Comparison of ENCODE assay signal across 15 cellular contexts in genomic region chr17:75815399-75815798, GRCh38. TPM values are rescaled to one million over a fixed set of nuclear protein-coding genes. Genes with fewer than 3 reads are reported as not detected.
DNase-seq lines count a peak whose midpoint lies in the region; ATAC-seq, FAIRE-seq and TF ChIP-seq lines count a peak whose summit lies in the region.
"Had no signal": no experiment of that assay in that cellular context is flagged by ENCODE, and none has a peak within 500 bp of the region (broad histone marks: within the 10 kb centered on the region; RNA-seq: fewer than 3 reads in every experiment).

No MANE protein-coding gene starts in this region.

- H3K79me2 ChIP-seq in PC-3 (ENCODE audit: low read length): no peaks in the 10 kb centered on the region
- H3K79me2 ChIP-seq in endothelial cell of umbilical vein (ENCODE audit: control insufficient read depth, insufficient read depth, low read length): no peaks in the 10 kb centered on the region
- no peaks in the 10 kb centered on the region for H3K79me2 ChIP-seq in smooth muscle cell (ENCODE audit: low read depth)

- no peak for ATAC-seq in PC-3
- ATAC-seq: Right ventricle myocardium inferior had no signal

- H3K4me2 ChIP-seq in PC-3 (ENCODE audit: low read length) (peak overlapping the region; percentile 21), endothelial cell of umbilical vein (ENCODE audit: insufficient read depth, low read length) (no peak overlapping the region), smooth muscle cell (no peak overlapping the region)
- H3K4me2 ChIP-seq: BLaER1 treated with 17β-estradiol and CSF1 and Interleukin-3, amounts not matched to agents 10 nM and 100 nM had no signal

- H3K4me1 ChIP-seq in HEK293 (ENCODE audit: control insufficient read depth, insufficient read depth, low read length): no peaks in the 10 kb centered on the region
- peaks cover 12% of the 10 kb centered on the region for H3K4me1 ChIP-seq in PC-3 (ENCODE audit: insufficient read depth, low read length)
- peaks cover 6% of the 10 kb centered on the region for H3K4me1 ChIP-seq in endothelial cell of umbilical vein (ENCODE audit: control insufficient read depth, extremely low read depth, insufficient read depth, low read length)
- no peaks in the 10 kb centered on the region for H3K4me1 ChIP-seq in smooth muscle cell (ENCODE audit: low read depth)
- H3K4me1 ChIP-seq: BLaER1 treated with 17β-estradiol and CSF1 and Interleukin-3, amounts not matched to agents 10 nM and 100 nM had no signal

- DNase-seq in PC-3: no peak
- DNase-seq in endothelial cell of umbilical vein (ENCODE audit: low read depth, low spot score): no peak
- no peak for DNase-seq in smooth muscle cell (lab: John Stamatoyannopoulos, UW; ENCODE audit: unreplicated experiment)
- DNase-seq in NCI-H1092 treated with DMSO at 0.1 percent for 48 hours (lab: John Stamatoyannopoulos, UW): no peak
- DNase-seq in mesenteric fat pad (ENCODE audit: low spot score): no peak
- no peak for DNase-seq in MV-4-11 (lab: John Stamatoyannopoulos, UW)
- DNase-seq: DMS 273 treated with DMSO at 0.1 percent for 48 hours, KBM-7, NCI-H1105, NCI-H1694 treated with DMSO at 0.1 percent for 48 hours, NCI-H446 had no signal

- CTCF ChIA-PET in HEK293 (lab: Yijun Ruan, JAX) (interaction anchor here (0.6 to 3.9 kb wide), 8 partner anchors 10 to 32 kb away, joined by 3 to 23 read pairs (median 4); no protein-coding TSS in a partner anchor), PC-3 (lab: Charles Lee) (interaction anchor here (0.6 to 0.9 kb wide), 2 partner anchors 15 to 40 kb away, joined by 3 read pairs; no protein-coding TSS in a partner anchor), endothelial cell of umbilical vein (lab: Charles Lee) (interaction anchor here (0.9 to 2.2 kb wide), 16 partner anchors 9 to 464 kb away, joined by 3 to 13 read pairs (median 3); partner anchors contain the start of genes ACOX1, GALK1, TEN1 and TRIM47)

- H2AFZ ChIP-seq in PC-3 (ENCODE audit: low read length) (peak overlapping the region; percentile 60), endothelial cell of umbilical vein (ENCODE audit: low read depth, low read length) (no peak overlapping the region), smooth muscle cell (ENCODE audit: low read depth) (no peak overlapping the region)
- H2AFZ ChIP-seq: PC-9 had no signal

- no peaks in the 10 kb centered on the region for H3K9me1 ChIP-seq in endothelial cell of umbilical vein (replicated peaks; ENCODE audit: control insufficient read depth, extremely low read depth, insufficient read depth, low read length)

- POLR2A ChIA-PET in HEK293 (lab: Yijun Ruan, JAX): interaction anchor here (0.9 to 1.7 kb wide), 3 partner anchors 11 to 35 kb away, joined by 5 to 8 read pairs (median 8); no protein-coding TSS in a partner anchor
- POLR2A ChIA-PET in PC-3 (lab: Charles Lee; ENCODE audit: unreplicated experiment): no interaction called here
- POLR2A ChIA-PET in endothelial cell of umbilical vein (lab: Charles Lee): interaction anchor here (2.2 kb wide), 1 partner anchor 35 kb away, joined by 13 read pairs; a partner anchor contains a TSS

- BruUV-seq in PC-3 (replicated peaks; lab: Mats Ljungman, UMichigan) (no TSS peak), endothelial cell of umbilical vein (replicated peaks; lab: Mats Ljungman, UMichigan) (no TSS peak)

- TF ChIP-seq CTCF in HEK293 (tag by site-specific recombination; IDR thresholded peaks at IDR 0.05) (no peak), PC-3 (conservative IDR thresholded peaks at IDR 0.05; ENCODE audit: low read depth, low read length) (no peak), endothelial cell of umbilical vein (IDR thresholded peaks at IDR 0.05; ENCODE audit: extremely low read depth in 1 of 2, insufficient read depth in 1 of 2, low read depth in 1 of 2, low read length in 2 of 2) (no peak), smooth muscle cell (IDR thresholded peaks at IDR 0.05; ENCODE audit: borderline replicate concordance, insufficient read depth, poor library complexity, severe bottlenecking) (no peak)

- H3K9me3 ChIP-seq in HEK293 (ENCODE audit: control insufficient read depth, insufficient read depth, low read depth, low read length): no peaks in the 10 kb centered on the region
- H3K9me3 ChIP-seq in PC-3 (ENCODE audit: low read length): no peaks in the 10 kb centered on the region
- H3K9me3 ChIP-seq in endothelial cell of umbilical vein (replicated peaks; ENCODE audit: control insufficient read depth, insufficient read depth, low read length): no peaks in the 10 kb centered on the region
- no peaks in the 10 kb centered on the region for H3K9me3 ChIP-seq in smooth muscle cell (replicated peaks; ENCODE audit: low read depth)
- H3K9me3 ChIP-seq: BLaER1 treated with 17β-estradiol and CSF1 and Interleukin-3, amounts not matched to agents 10 nM and 100 nM had no signal

- 99% methylated on average over 3 of the region's 3 CpGs for WGBS in smooth muscle cell (ENCODE audit: low lambda C conversion rate)

- no peaks in the 10 kb centered on the region for H3K9me2 ChIP-seq in PC-3 (replicated peaks; ENCODE audit: low read length)

- no peak for FAIRE-seq in endothelial cell of umbilical vein (lab: Jason Lieb, UNC)

- H3K4me3 ChIP-seq in HEK293 (ENCODE audit: low read depth, low read length) (no peak overlapping the region), PC-3 (ENCODE audit: low read length) (no peak overlapping the region), endothelial cell of umbilical vein (replicated peaks in 1 of 3; ENCODE audit: insufficient read depth in 1 of 3, low read depth in 1 of 3, low read length in 3 of 3) (no peak overlapping the region), smooth muscle cell (no peak overlapping the region)
- H3K4me3 ChIP-seq: BLaER1 treated with 17β-estradiol and CSF1 and Interleukin-3, amounts not matched to agents 10 nM and 100 nM; PC-9 had no signal

- H4K20me1 ChIP-seq in PC-3 (ENCODE audit: low read length) (no peaks in the 10 kb centered on the region), endothelial cell of umbilical vein (replicated peaks; ENCODE audit: control insufficient read depth, extremely low read depth, insufficient read depth, low read length) (no peaks in the 10 kb centered on the region), smooth muscle cell (ENCODE audit: low read depth) (peaks cover 6% of the 10 kb centered on the region)

- H3K9ac ChIP-seq in PC-3 (ENCODE audit: low read length): peak overlapping the region; percentile 43
- H3K9ac ChIP-seq in endothelial cell of umbilical vein (replicated peaks; ENCODE audit: extremely low read depth, insufficient read depth, low read length): no peak overlapping the region
- no peak overlapping the region for H3K9ac ChIP-seq in smooth muscle cell (ENCODE audit: low read depth)
- H3K9ac ChIP-seq: BLaER1 treated with 17β-estradiol and CSF1 and Interleukin-3, amounts not matched to agents 10 nM and 100 nM had no signal

- TF ChIP-seq POLR2A in endothelial cell of umbilical vein (IDR thresholded peaks at IDR 0.05; ENCODE audit: low read depth, low read length): no peak

- no peaks in the 10 kb centered on the region for H3F3A ChIP-seq in PC-3 (ENCODE audit: low read length, unreplicated experiment)
- H3F3A ChIP-seq in smooth muscle cell (ENCODE audit: low read depth): no peaks in the 10 kb centered on the region

- peaks cover 40 to 96% of the 10 kb centered on the region in 2 experiments for H3K36me3 ChIP-seq in HEK293 (ENCODE audit: control insufficient read depth in 2 of 2, insufficient read depth in 1 of 2, low read length in 2 of 2)
- peaks cover 7% of the 10 kb centered on the region; the same call in 1 of the 2 replicates for H3K36me3 ChIP-seq in PC-3 (ENCODE audit: low read depth, low read length)
- H3K36me3 ChIP-seq in endothelial cell of umbilical vein (ENCODE audit: control insufficient read depth in 2 of 2, extremely low read depth in 1 of 2, insufficient read depth in 2 of 2, low read length in 2 of 2): peaks cover 0 to 50% of the 10 kb centered on the region in 2 experiments
- H3K36me3 ChIP-seq in smooth muscle cell (ENCODE audit: low read depth): no peaks in the 10 kb centered on the region

- H3K27me3 ChIP-seq in PC-3 (ENCODE audit: low read length) (no peaks in the 10 kb centered on the region), endothelial cell of umbilical vein (ENCODE audit: control insufficient read depth in 2 of 2, insufficient read depth in 2 of 2, low read length in 2 of 2) (no peaks in the 10 kb centered on the region), smooth muscle cell (ENCODE audit: low read depth) (no peaks in the 10 kb centered on the region)
- H3K27me3 ChIP-seq: BLaER1 treated with 17β-estradiol and CSF1 and Interleukin-3, amounts not matched to agents 10 nM and 100 nM had no signal

- intact Hi-C loops in PC-3 (cut with micrococcal nuclease) (loop anchor here (2.0 kb wide), 1 partner anchor 29 kb away; no protein-coding TSS in a partner anchor), endothelial cell of umbilical vein (cut with micrococcal nuclease) (no loop called here)

- H3K27ac ChIP-seq in HEK293 (ENCODE audit: extremely low read depth, low read depth, low read length) (no peak overlapping the region), PC-3 (ENCODE audit: low read length) (peak overlapping the region; percentile 63), endothelial cell of umbilical vein (ENCODE audit: insufficient read depth, low read depth, low read length) (peak overlapping the region; percentile 22), smooth muscle cell (ENCODE audit: low read depth) (peak overlapping the region; percentile 44)
- H3K27ac ChIP-seq: BLaER1 treated with 17β-estradiol and CSF1 and Interleukin-3, amounts not matched to agents 10 nM and 100 nM; PC-9 had no signal

- dilution Hi-C loops in endothelial cell of umbilical vein (cut with MboI; ENCODE audit: extremely low pct_ligation_motif_present, low sequenced_read_pairs): no loop called here

RNA-seq across cellular contexts. Expression of gene UNC13D, which starts 28.8 kb away (rescaled TPM):
- total RNA-seq in PC-3 (2014; rRNA removed) (43.9 and 53.8 TPM in 2 replicates), endothelial cell of umbilical vein (7.1 and 14.9 TPM in 2 replicates), smooth muscle cell (4.5 TPM in 2 replicates), mesenteric fat pad (12.8 TPM)
- polyA plus RNA-seq in endothelial cell of umbilical vein (6.9 and 7.7 TPM in 2 replicates), smooth muscle cell (2.4 and 9.6 TPM in 2 replicates)
- 3.3 and 4.8 TPM in 2 replicates for polyA plus RNA-seq in endothelial cell of umbilical vein (2011; cell fraction: cytosol; rRNA removed)
- polyA plus RNA-seq in endothelial cell of umbilical vein (2011; cell fraction: nucleus; rRNA removed): 24.6 and 25.1 TPM in 2 replicates
- polyA plus RNA-seq in endothelial cell of umbilical vein (2012): 2.2 and 3.1 TPM in 2 replicates
- polyA minus RNA-seq in endothelial cell of umbilical vein: 6.7 and 7.4 TPM in 2 replicates
- 62.6 TPM for polyA minus RNA-seq in endothelial cell of umbilical vein (2011; cell fraction: cytosol; rRNA and poly(A)+ RNA removed)
- 7.5 and 14.8 TPM in 2 replicates for polyA minus RNA-seq in endothelial cell of umbilical vein (2011; cell fraction: nucleus; rRNA and poly(A)+ RNA removed)

RNA-seq across cellular contexts. Expression of gene UNK, which starts 30.8 kb away (rescaled TPM):
- total RNA-seq in PC-3 (2014; rRNA removed) (21.8 and 22.9 TPM in 2 replicates), endothelial cell of umbilical vein (23.2 and 25.9 TPM in 2 replicates), smooth muscle cell (25.4 and 39.5 TPM in 2 replicates), mesenteric fat pad (24.6 TPM)
- polyA plus RNA-seq in endothelial cell of umbilical vein (16.0 and 18.0 TPM in 2 replicates), smooth muscle cell (26.8 and 31.5 TPM in 2 replicates)
- polyA plus RNA-seq in endothelial cell of umbilical vein (2011; cell fraction: cytosol; rRNA removed): 11.7 and 12.6 TPM in 2 replicates
- 36.1 and 39.0 TPM in 2 replicates for polyA plus RNA-seq in endothelial cell of umbilical vein (2011; cell fraction: nucleus; rRNA removed)
- polyA plus RNA-seq in endothelial cell of umbilical vein (2012): 12.7 and 14.2 TPM in 2 replicates
- 29.5 and 43.8 TPM in 2 replicates for polyA minus RNA-seq in endothelial cell of umbilical vein
- polyA minus RNA-seq in endothelial cell of umbilical vein (2011; cell fraction: cytosol; rRNA and poly(A)+ RNA removed): 8.2 TPM
- 62.6 and 83.0 TPM in 2 replicates for polyA minus RNA-seq in endothelial cell of umbilical vein (2011; cell fraction: nucleus; rRNA and poly(A)+ RNA removed)

RNA-seq across cellular contexts. Expression of gene WBP2, which starts 39.7 kb away (rescaled TPM):
- total RNA-seq in PC-3 (2014; rRNA removed): 49.7 and 51.8 TPM in 2 replicates
- 120 and 126 TPM in 2 replicates for total RNA-seq in endothelial cell of umbilical vein
- 81.5 and 104 TPM in 2 replicates for polyA plus RNA-seq in endothelial cell of umbilical vein
- polyA plus RNA-seq in endothelial cell of umbilical vein (2011; cell fraction: cytosol; rRNA removed): 35.6 and 46.5 TPM in 2 replicates
- 76.5 and 76.7 TPM in 2 replicates for polyA plus RNA-seq in endothelial cell of umbilical vein (2011; cell fraction: nucleus; rRNA removed)
- 99.5 and 124 TPM in 2 replicates for polyA plus RNA-seq in endothelial cell of umbilical vein (2012)
- 71.7 and 72.7 TPM in 2 replicates for polyA minus RNA-seq in endothelial cell of umbilical vein
- polyA minus RNA-seq in endothelial cell of umbilical vein (2011; cell fraction: cytosol; rRNA and poly(A)+ RNA removed): 28.6 TPM
- polyA minus RNA-seq in endothelial cell of umbilical vein (2011; cell fraction: nucleus; rRNA and poly(A)+ RNA removed): 52.0 and 56.1 TPM in 2 replicates
- total RNA-seq in smooth muscle cell: 26.4 and 27.6 TPM in 2 replicates
- polyA plus RNA-seq in smooth muscle cell: 91.4 and 111 TPM in 2 replicates
- total RNA-seq in mesenteric fat pad: 125 TPM

RNA-seq across cellular contexts. Expression of gene GALK1, which starts 50.4 kb away (rescaled TPM):
- 64.9 and 75.0 TPM in 2 replicates for total RNA-seq in PC-3 (2014; rRNA removed)
- 45.8 and 47.0 TPM in 2 replicates for total RNA-seq in endothelial cell of umbilical vein
- polyA plus RNA-seq in endothelial cell of umbilical vein: 63.7 and 90.1 TPM in 2 replicates
- polyA plus RNA-seq in endothelial cell of umbilical vein (2011; cell fraction: cytosol; rRNA removed): 28.3 and 34.9 TPM in 2 replicates
- 29.7 and 38.8 TPM in 2 replicates for polyA plus RNA-seq in endothelial cell of umbilical vein (2011; cell fraction: nucleus; rRNA removed)
- polyA plus RNA-seq in endothelial cell of umbilical vein (2012): 30.9 and 56.4 TPM in 2 replicates
- 14.1 and 22.7 TPM in 2 replicates for polyA minus RNA-seq in endothelial cell of umbilical vein
- polyA minus RNA-seq in endothelial cell of umbilical vein (2011; cell fraction: cytosol; rRNA and poly(A)+ RNA removed): 30.7 TPM
- polyA minus RNA-seq in endothelial cell of umbilical vein (2011; cell fraction: nucleus; rRNA and poly(A)+ RNA removed): 6.7 and 12.7 TPM in 2 replicates
- total RNA-seq in smooth muscle cell: 31.1 and 32.7 TPM in 2 replicates
- polyA plus RNA-seq in smooth muscle cell: 88.8 and 108 TPM in 2 replicates
- total RNA-seq in mesenteric fat pad: 26.4 TPM
